9 cellular contexts compared by ENCODE assay signal in the genomic region with DNA sequence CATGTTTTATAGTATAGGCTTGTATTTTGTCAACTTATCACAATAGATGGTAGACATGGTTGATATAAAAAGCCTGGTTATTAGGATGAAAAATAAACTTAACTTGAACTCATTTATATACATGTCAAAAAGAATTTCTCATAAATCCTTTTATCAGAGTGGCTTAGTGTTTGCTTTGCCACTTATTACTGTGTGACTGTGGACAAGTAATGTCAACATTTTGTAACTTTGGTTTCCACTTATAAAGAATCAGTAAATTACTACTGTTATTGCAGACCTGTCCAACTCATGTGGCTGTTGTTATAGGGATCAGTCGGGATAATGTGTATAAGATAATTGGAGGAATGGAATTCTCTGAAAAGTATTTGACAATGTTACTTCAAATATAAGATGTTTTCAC.
"Had no signal": no experiment of that assay in that cellular context is flagged by ENCODE, and none has a peak within 500 bp of the region (broad histone marks: within the 10 kb centered on the region; RNA-seq: fewer than 3 reads in every experiment).

No MANE protein-coding gene starts in this region.

- H3K27ac ChIP-seq: KMS-11 had no signal

- ATAC-seq: GM23338, HepG2 had no signal

- H3K4me3 ChIP-seq: GM23338 had no signal

- DNase-seq: H9, HCEC 1CT, KBM-7 had no signal

- FAIRE-seq: H1, H54, HepG2, HTR-8/SVneo had no signal
